Comparison of ENCODE assay signal across 35 cellular contexts in the genomic region with DNA sequence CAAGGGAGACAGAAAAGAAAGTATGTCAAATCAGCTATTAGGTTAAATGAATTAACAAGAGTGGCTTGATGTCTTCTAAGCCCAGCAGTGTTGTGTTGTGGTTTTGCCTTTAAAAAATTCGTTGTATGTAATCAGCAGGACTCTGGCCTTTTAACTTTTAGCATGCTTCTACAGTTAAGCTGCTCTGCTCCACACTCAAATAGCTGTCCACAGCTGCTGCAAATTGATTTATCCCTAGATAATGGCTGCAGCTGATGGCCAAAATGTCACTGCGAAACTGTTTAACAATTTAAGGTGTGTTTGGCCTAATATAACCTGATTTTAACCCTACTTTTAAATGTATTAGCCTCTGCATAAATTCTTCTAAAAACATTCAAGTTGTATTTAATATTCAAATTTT.
"Had no signal": no experiment of that assay in that cellular context is flagged by ENCODE, and none has a peak within 500 bp of the region (broad histone marks: within the 10 kb centered on the region; RNA-seq: fewer than 3 reads in every experiment).

No MANE protein-coding gene starts in this region.

- H3K4me3 ChIP-seq: ascending aorta, coronary artery, dorsolateral prefrontal cortex, gastrocnemius medialis, hepatocyte, ovary, smooth muscle cell, uterus had no signal

- H3K9me3 Mint-ChIP-seq: activated CD4-positive, alpha-beta memory T cell treated with anti-CD3 and anti-CD28 coated beads for 36 hours; activated CD4-positive, alpha-beta T cell treated with anti-CD3 and anti-CD28 coated beads, Interleukin-2, amount 10 ng/mL, durations not matched to agents 24 days and 14 days; activated naive CD4-positive, alpha-beta T cell treated with anti-CD3 and anti-CD28 coated beads, Interleukin-2, amount 10 ng/mL, durations not matched to agents 7 days and 5 days; activated naive CD8-positive, alpha-beta T cell treated with anti-CD3 and anti-CD28 coated beads, Interleukin-2, amount 10 ng/mL, durations not matched to agents 7 days and 5 days; activated T-cell treated with anti-CD3 and anti-CD28 coated beads, Interleukin-2, amount 50 U/mL, for 24 hours; memory B cell; natural killer cell; stimulated activated memory B cell treated with anti-CD40 and anti-IgM and Interleukin-4, amounts not matched to agents 10 μg/mL and 1 μg/mL and 100 μg/mL, for 72 hours; stimulated activated naive CD8-positive, alpha-beta T cell treated with anti-CD3 and anti-CD28 coated beads, Interleukin-15, amount 100 ng/mL, for 72 hours; type B pancreatic cell had no signal

- H3K27me3 ChIP-seq: ascending aorta, dorsolateral prefrontal cortex, gastrocnemius medialis, hepatocyte, neutrophil, ovary, uterus had no signal

- H3K4me1 Mint-ChIP-seq: activated CD4-positive, alpha-beta T cell treated with anti-CD3 and anti-CD28 coated beads, Interleukin-2, amount 10 ng/mL, durations not matched to agents 24 days and 14 days; activated naive CD4-positive, alpha-beta T cell treated with anti-CD3 and anti-CD28 coated beads, Interleukin-2, amount 10 ng/mL, durations not matched to agents 7 days and 5 days; activated naive CD8-positive, alpha-beta T cell treated with anti-CD3 and anti-CD28 coated beads, Interleukin-2, amount 10 ng/mL, durations not matched to agents 7 days and 5 days; memory B cell; natural killer cell; stimulated activated memory B cell treated with anti-CD40 and anti-IgM and Interleukin-4, amounts not matched to agents 10 μg/mL and 1 μg/mL and 100 μg/mL, for 72 hours; stimulated activated naive CD8-positive, alpha-beta T cell treated with anti-CD3 and anti-CD28 coated beads, Interleukin-15, amount 100 ng/mL, for 72 hours had no signal

- H3K4me1 ChIP-seq: ascending aorta, uterus had no signal

- H3K36me3 ChIP-seq: ascending aorta, gastrocnemius medialis, neutrophil, ovary, uterus had no signal

- H3K4me2 ChIP-seq: hepatocyte, smooth muscle cell had no signal

- ATAC-seq: gastrocnemius medialis; left cardiac atrium; natural killer cell; sciatic nerve; stimulated activated memory B cell treated with anti-CD40 and anti-IgM and Interleukin-4, amounts not matched to agents 10 μg/mL and 1 μg/mL and 100 μg/mL, for 72 hours; stimulated activated naive CD8-positive, alpha-beta T cell treated with anti-CD3 and anti-CD28 coated beads, Interleukin-15, amount 100 ng/mL, for 72 hours had no signal

- H3K79me2 ChIP-seq: hepatocyte had no signal

- FAIRE-seq: keratinocyte, TTC549 had no signal

- H3K9me3 ChIP-seq: ascending aorta, gastrocnemius medialis, neutrophil, ovary, uterus had no signal

- H3K27me3 Mint-ChIP-seq: activated CD4-positive, alpha-beta memory T cell treated with anti-CD3 and anti-CD28 coated beads for 36 hours; activated CD4-positive, alpha-beta T cell treated with anti-CD3 and anti-CD28 coated beads, Interleukin-2, amount 10 ng/mL, durations not matched to agents 24 days and 14 days; activated naive CD4-positive, alpha-beta T cell treated with anti-CD3 and anti-CD28 coated beads, Interleukin-2, amount 10 ng/mL, durations not matched to agents 7 days and 5 days; activated T-cell treated with anti-CD3 and anti-CD28 coated beads, Interleukin-2, amount 50 U/mL, for 24 hours; brain; memory B cell; progenitor cell of endocrine pancreas; stimulated activated memory B cell treated with anti-CD40 and anti-IgM and Interleukin-4, amounts not matched to agents 10 μg/mL and 1 μg/mL and 100 μg/mL, for 72 hours; stimulated activated naive CD8-positive, alpha-beta T cell treated with anti-CD3 and anti-CD28 coated beads, Interleukin-15, amount 100 ng/mL, for 72 hours; type B pancreatic cell had no signal

- H2AFZ ChIP-seq: hepatocyte had no signal

- DNase-seq: activated CD4-positive, alpha-beta memory T cell treated with anti-CD3 and anti-CD28 coated beads for 36 hours; activated CD4-positive, alpha-beta T cell treated with anti-CD3 and anti-CD28 coated beads, Interleukin-2, amount 10 ng/mL, durations not matched to agents 24 days and 14 days; activated CD4-positive, CD25-positive, alpha-beta regulatory T cell treated with anti-CD3 and anti-CD28 coated beads, Interleukin-2, amount 50 U/mL, for 72 hours; activated CD8-positive, alpha-beta memory T cell treated with anti-CD3 and anti-CD28 coated beads, Interleukin-2, amount 50 U/mL, for 48 hours; activated gamma-delta T cell; activated naive CD4-positive, alpha-beta T cell treated with anti-CD3 and anti-CD28 coated beads, Interleukin-2, amount 10 ng/mL, durations not matched to agents 7 days and 5 days; activated naive CD8-positive, alpha-beta T cell treated with anti-CD3 and anti-CD28 coated beads, Interleukin-2, amount 10 ng/mL, durations not matched to agents 7 days and 5 days; activated T-cell treated with anti-CD3 and anti-CD28 coated beads, Interleukin-2, amount 50 U/mL, for 24 hours; dorsolateral prefrontal cortex; effector memory CD4-positive, alpha-beta T cell; erythroblast; gastrocnemius medialis; left cardiac atrium; natural killer cell; ovary; stimulated activated CD4-positive, alpha-beta T cell treated with anti-CD3 and anti-CD28 coated beads, Interleukin-1b, Interleukin-23, amount 100 ng/mL, for 48 hours; stimulated activated CD4-positive, alpha-beta T cell treated with anti-CD3 and anti-CD28 coated beads, Interleukin-4, amount 100 ng/mL, for 4 hours; stimulated activated CD8-positive, alpha-beta memory T cell treated with anti-CD3 and anti-CD28 coated beads, Interleukin-4, amount 100 ng/mL, for 48 hours; stimulated activated naive CD8-positive, alpha-beta T cell treated with anti-CD3 and anti-CD28 coated beads, Interleukin-15, amount 100 ng/mL, for 72 hours; substantia nigra; T-helper 9 cell; uterus had no signal

- H3K4me3 Mint-ChIP-seq: activated CD4-positive, alpha-beta memory T cell treated with anti-CD3 and anti-CD28 coated beads for 36 hours; activated CD4-positive, alpha-beta T cell treated with anti-CD3 and anti-CD28 coated beads, Interleukin-2, amount 10 ng/mL, durations not matched to agents 24 days and 14 days; activated naive CD4-positive, alpha-beta T cell treated with anti-CD3 and anti-CD28 coated beads, Interleukin-2, amount 10 ng/mL, durations not matched to agents 7 days and 5 days; activated naive CD8-positive, alpha-beta T cell treated with anti-CD3 and anti-CD28 coated beads, Interleukin-2, amount 10 ng/mL, durations not matched to agents 7 days and 5 days; activated T-cell treated with anti-CD3 and anti-CD28 coated beads, Interleukin-2, amount 50 U/mL, for 24 hours; brain; memory B cell; natural killer cell; stimulated activated memory B cell treated with anti-CD40 and anti-IgM and Interleukin-4, amounts not matched to agents 10 μg/mL and 1 μg/mL and 100 μg/mL, for 72 hours; stimulated activated naive CD8-positive, alpha-beta T cell treated with anti-CD3 and anti-CD28 coated beads, Interleukin-15, amount 100 ng/mL, for 72 hours; type B pancreatic cell had no signal

- H3K27ac ChIP-seq: ascending aorta, coronary artery, dorsolateral prefrontal cortex, gastrocnemius medialis, hepatocyte, neutrophil, ovary, uterus had no signal

- H3K27ac Mint-ChIP-seq: activated CD4-positive, alpha-beta memory T cell treated with anti-CD3 and anti-CD28 coated beads for 36 hours; activated CD4-positive, alpha-beta T cell treated with anti-CD3 and anti-CD28 coated beads, Interleukin-2, amount 10 ng/mL, durations not matched to agents 24 days and 14 days; activated naive CD4-positive, alpha-beta T cell treated with anti-CD3 and anti-CD28 coated beads, Interleukin-2, amount 10 ng/mL, durations not matched to agents 7 days and 5 days; activated naive CD8-positive, alpha-beta T cell treated with anti-CD3 and anti-CD28 coated beads, Interleukin-2, amount 10 ng/mL, durations not matched to agents 7 days and 5 days; activated T-cell treated with anti-CD3 and anti-CD28 coated beads, Interleukin-2, amount 50 U/mL, for 24 hours; memory B cell; natural killer cell; progenitor cell of endocrine pancreas; stimulated activated memory B cell treated with anti-CD40 and anti-IgM and Interleukin-4, amounts not matched to agents 10 μg/mL and 1 μg/mL and 100 μg/mL, for 72 hours; stimulated activated naive CD8-positive, alpha-beta T cell treated with anti-CD3 and anti-CD28 coated beads, Interleukin-15, amount 100 ng/mL, for 72 hours; type B pancreatic cell had no signal

- H3K36me3 Mint-ChIP-seq: activated CD4-positive, alpha-beta memory T cell treated with anti-CD3 and anti-CD28 coated beads for 36 hours; activated naive CD4-positive, alpha-beta T cell treated with anti-CD3 and anti-CD28 coated beads, Interleukin-2, amount 10 ng/mL, durations not matched to agents 7 days and 5 days; activated naive CD8-positive, alpha-beta T cell treated with anti-CD3 and anti-CD28 coated beads, Interleukin-2, amount 10 ng/mL, durations not matched to agents 7 days and 5 days; brain; memory B cell; natural killer cell; stimulated activated memory B cell treated with anti-CD40 and anti-IgM and Interleukin-4, amounts not matched to agents 10 μg/mL and 1 μg/mL and 100 μg/mL, for 72 hours; type B pancreatic cell had no signal
